Comparison of ENCODE assay signal across 26 cellular contexts in the genomic region with DNA sequence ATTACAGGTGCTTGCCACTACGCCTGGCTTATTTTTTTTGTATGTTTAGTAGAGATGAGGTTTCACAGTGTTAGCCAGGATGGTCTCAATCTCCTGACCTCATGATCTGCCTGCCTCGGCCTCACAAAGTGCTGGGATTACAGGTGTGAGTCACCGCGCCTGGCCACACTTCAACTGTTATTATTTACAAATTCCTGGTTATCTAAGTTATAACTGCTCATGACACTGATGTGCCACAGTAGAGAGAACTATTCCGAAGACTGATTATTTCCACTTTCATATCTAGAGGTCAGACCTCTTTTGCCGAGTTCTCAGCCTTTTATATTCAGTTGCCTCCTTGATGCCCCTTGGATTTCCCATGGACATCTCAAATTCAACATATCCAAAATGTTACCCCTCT. TPM values are rescaled to one million over a fixed set of nuclear protein-coding genes. Genes with fewer than 3 reads are reported as not detected.
DNase-seq lines count a peak whose midpoint lies in the region; ATAC-seq and TF ChIP-seq lines count a peak whose summit lies in the region.
"Had no signal": no experiment of that assay in that cellular context is flagged by ENCODE, and none has a peak within 500 bp of the region (broad histone marks: within the 10 kb centered on the region; RNA-seq: fewer than 3 reads in every experiment).

No MANE protein-coding gene starts in this region.

- no peaks in the 10 kb centered on the region for H3K9me3 Mint-ChIP-seq in activated T-cell treated with anti-CD3 and anti-CD28 coated beads, Interleukin-2, amount 50 U/mL, for 72 hours
- H3K9me3 Mint-ChIP-seq in activated T-cell treated with anti-CD3 and anti-CD28 coated beads, Interleukin-2, amount 50 U/mL, for 4 hours, result no peaks in the 10 kb centered on the region
- H3K9me3 Mint-ChIP-seq in endothelial cell (ENCODE audit: unreplicated experiment) (no peaks in the 10 kb centered on the region), type B pancreatic cell (no peaks in the 10 kb centered on the region)
- H3K9me3 Mint-ChIP-seq: brain had no signal

- H3K4me3 ChIP-seq in SJSA1, result no peak overlapping the region
- H3K4me3 ChIP-seq: adrenal gland, right atrium auricular region, SJCRH30, testis had no signal

- no peak for DNase-seq in activated T-cell treated with anti-CD3 and anti-CD28 coated beads, Interleukin-2, amount 50 U/mL, for 72 hours
- no peak for DNase-seq in activated T-cell treated with anti-CD3 and anti-CD28 coated beads, Interleukin-2, amount 50 U/mL, for 4 hours
- DNase-seq in SJSA1 (ENCODE audit: low read depth in 1 of 2, low spot score in 2 of 2) (peak; percentile 70 to 71), endothelial cell (ENCODE audit: low spot score) (no peak), type B pancreatic cell (ENCODE audit: extremely low spot score, unreplicated experiment) (no peak), SIG-M5 (lab: John Stamatoyannopoulos, UW) (no peak), cerebellar nuclear complex (lab: John Stamatoyannopoulos, UW) (no peak)
- DNase-seq: activated CD4-positive, CD25-positive, alpha-beta regulatory T cell treated with anti-CD3 and anti-CD28 coated beads, Interleukin-2, amount 50 U/mL, for 72 hours; activated gamma-delta T cell; activated T-cell treated with anti-CD3 and anti-CD28 coated beads for 4 hours; adrenal gland; DMS153; GDM1; IMR-90; kidney; NCI-H1105 treated with DMSO at 0.1 percent for 48 hours; NCI-H2029; NCI-H526 treated with DMSO at 0.1 percent for 48 hours; stimulated activated CD4-positive, alpha-beta T cell treated with anti-CD3 and anti-CD28 coated beads, Interleukin-4, amount 100 ng/mL, for 1 hour; stimulated activated naive CD4-positive, alpha-beta T cell; T-helper 1 cell; testis had no signal

- TF ChIP-seq CTCF in endothelial cell (IDR thresholded peaks at IDR 0.05; ENCODE audit: unreplicated experiment), result no peak
- TF ChIP-seq CTCF in type B pancreatic cell (conservative IDR thresholded peaks at IDR 0.05), result no peak

- peaks cover 29% of the 10 kb centered on the region for H3K4me1 ChIP-seq in SJSA1 (replicated peaks)

- peak overlapping the region; percentile 43 for H3K27ac Mint-ChIP-seq in activated T-cell treated with anti-CD3 and anti-CD28 coated beads, Interleukin-2, amount 50 U/mL, for 72 hours
- peak overlapping the region; percentile 22 for H3K27ac Mint-ChIP-seq in endothelial cell (ENCODE audit: unreplicated experiment)
- H3K27ac Mint-ChIP-seq in type B pancreatic cell, result peak overlapping the region; percentile 54

- peaks cover 2 to 6% of the 10 kb centered on the region in 2 donors for H3K36me3 Mint-ChIP-seq in activated T-cell treated with anti-CD3 and anti-CD28 coated beads, Interleukin-2, amount 50 U/mL, for 72 hours (ENCODE audit: insufficient read depth in 2 of 2)
- peaks cover 3% of the 10 kb centered on the region for H3K36me3 Mint-ChIP-seq in activated T-cell treated with anti-CD3 and anti-CD28 coated beads, Interleukin-2, amount 50 U/mL, for 4 hours (ENCODE audit: insufficient read depth)
- no peaks in the 10 kb centered on the region for H3K36me3 Mint-ChIP-seq in endothelial cell (ENCODE audit: low read depth, unreplicated experiment)
- peaks cover 2% of the 10 kb centered on the region for H3K36me3 Mint-ChIP-seq in type B pancreatic cell

- H3K9me3 ChIP-seq in SJSA1 (replicated peaks), result no peaks in the 10 kb centered on the region
- H3K9me3 ChIP-seq: adrenal gland, right atrium auricular region, SJCRH30, testis had no signal

- no peaks in the 10 kb centered on the region for H3K27me3 ChIP-seq in SJSA1 (replicated peaks)
- H3K27me3 ChIP-seq: adrenal gland, right atrium auricular region, SJCRH30, testis had no signal

- H3K36me3 ChIP-seq in SJSA1, result peaks cover 7% of the 10 kb centered on the region
- H3K36me3 ChIP-seq: adrenal gland, right atrium auricular region, SJCRH30 had no signal

- peak overlapping the region; percentile 68 for H3K27ac ChIP-seq in SJSA1
- H3K27ac ChIP-seq: adrenal gland, right atrium auricular region, SJCRH30, testis had no signal

- H3K4me1 Mint-ChIP-seq in activated T-cell treated with anti-CD3 and anti-CD28 coated beads, Interleukin-2, amount 50 U/mL, for 72 hours (ENCODE audit: low read depth), result peaks cover 34% of the 10 kb centered on the region
- peaks cover 43% of the 10 kb centered on the region for H3K4me1 Mint-ChIP-seq in activated T-cell treated with anti-CD3 and anti-CD28 coated beads, Interleukin-2, amount 50 U/mL, for 4 hours (ENCODE audit: low read depth)
- H3K4me1 Mint-ChIP-seq in endothelial cell (ENCODE audit: unreplicated experiment) (peaks cover 16% of the 10 kb centered on the region), type B pancreatic cell (ENCODE audit: unreplicated experiment) (peaks cover 9% of the 10 kb centered on the region)

- H3K27me3 Mint-ChIP-seq in activated T-cell treated with anti-CD3 and anti-CD28 coated beads, Interleukin-2, amount 50 U/mL, for 72 hours (ENCODE audit: low read depth), result no peaks in the 10 kb centered on the region
- no peaks in the 10 kb centered on the region for H3K27me3 Mint-ChIP-seq in activated T-cell treated with anti-CD3 and anti-CD28 coated beads, Interleukin-2, amount 50 U/mL, for 4 hours (ENCODE audit: low read depth)
- peaks cover 2% of the 10 kb centered on the region for H3K27me3 Mint-ChIP-seq in endothelial cell (ENCODE audit: unreplicated experiment)
- no peaks in the 10 kb centered on the region for H3K27me3 Mint-ChIP-seq in type B pancreatic cell

- no peak for ATAC-seq in activated T-cell treated with anti-CD3 and anti-CD28 coated beads, Interleukin-2, amount 50 U/mL, for 72 hours (replicated peaks in 1 of 2)
- no peak for ATAC-seq in activated T-cell treated with anti-CD3 and anti-CD28 coated beads, Interleukin-2, amount 50 U/mL, for 4 hours
- ATAC-seq in HG02981 (IDR thresholded peaks at IDR 0.05; ENCODE audit: unreplicated experiment), result no peak

- no peak overlapping the region for H3K4me3 Mint-ChIP-seq in activated T-cell treated with anti-CD3 and anti-CD28 coated beads, Interleukin-2, amount 50 U/mL, for 72 hours
- H3K4me3 Mint-ChIP-seq in activated T-cell treated with anti-CD3 and anti-CD28 coated beads, Interleukin-2, amount 50 U/mL, for 4 hours, result no peak overlapping the region
- H3K4me3 Mint-ChIP-seq in endothelial cell (ENCODE audit: unreplicated experiment) (no peak overlapping the region), type B pancreatic cell (no peak overlapping the region)

RNA-seq across cellular contexts. Expression of a gene that starts 3.9 kb away (rescaled TPM):
- total RNA-seq in activated T-cell treated with anti-CD3 and anti-CD28 coated beads, Interleukin-2, amount 50 U/mL, for 72 hours, result 10 to 100 TPM; 53.9 to 61.8 TPM
- 10 to 100 TPM; 76.6 to 86.7 (median 80.4) TPM for total RNA-seq in activated T-cell treated with anti-CD3 and anti-CD28 coated beads, Interleukin-2, amount 50 U/mL, for 4 hours
- 31.7 and 47.1 TPM in 2 replicates for total RNA-seq in SJSA1 (2014; rRNA removed; shearing (Covaris generic))
- total RNA-seq in endothelial cell (ENCODE audit: unreplicated experiment) (30.2 TPM), type B pancreatic cell (ENCODE audit: low replicate concordance) (50.2 and 69.9 TPM in 2 replicates)

Comparison
In these comparisons a context has a peak if more than half of its experiments do, and no peak if none do; other contexts are left out.
1. DNase-seq: peak in SJSA1 (2 of 2); none in activated T-cell treated with anti-CD3 and anti-CD28 coated beads, Interleukin-2, amount 50 U/mL, for 72 hours (0 of 2), activated T-cell treated with anti-CD3 and anti-CD28 coated beads, Interleukin-2, amount 50 U/mL, for 4 hours (single experiment), endothelial cell (single experiment), type B pancreatic cell (single experiment), SIG-M5 (single experiment) and cerebellar nuclear complex (0 of 2).
2. Peak in every context shown above with its lines, with median percentiles within 50 percentile points of each other: H3K27ac Mint-ChIP-seq.